In genomic region chr2:83703598-83703997, GRCh38 we compare ENCODE assay signal across 1 cellular context.
A peak's percentile ranks its signal among the peaks of the same experiment; 100 is the strongest.
TF ChIP-seq lines count a peak whose summit lies in the region.

No MANE protein-coding gene starts in this region.

TF ChIP-seq in HepG2, 621 proteins besides CTCF, POLR2A, EP300 and RAD21 (continued from another document):
- no peak for TF ChIP-seq BCL3 (CRISPR knock-in tag; IDR thresholded peaks at IDR 0.05)
- TF ChIP-seq ZNF687 (CRISPR knock-in tag; IDR thresholded peaks at IDR 0.05) = no peak
- peak; percentile 87 to 96 for TF ChIP-seq MAFK (conservative IDR thresholded peaks at IDR 0.05 in 1 of 2, IDR thresholded peaks at IDR 0.05 in 1 of 2; ENCODE audit: low read length in 2 of 2)
- TF ChIP-seq FOXO4 (CRISPR knock-in tag; conservative IDR thresholded peaks at IDR 0.05) = no peak
- peak; percentile 89 for TF ChIP-seq MAFF (IDR thresholded peaks at IDR 0.05; ENCODE audit: low read depth, low read length)
- TF ChIP-seq NRL (CRISPR knock-in tag; IDR thresholded peaks at IDR 0.05; ENCODE audit: borderline replicate concordance) = no peak
